ENCODE assay signal across 13 cellular contexts in the genomic region with DNA sequence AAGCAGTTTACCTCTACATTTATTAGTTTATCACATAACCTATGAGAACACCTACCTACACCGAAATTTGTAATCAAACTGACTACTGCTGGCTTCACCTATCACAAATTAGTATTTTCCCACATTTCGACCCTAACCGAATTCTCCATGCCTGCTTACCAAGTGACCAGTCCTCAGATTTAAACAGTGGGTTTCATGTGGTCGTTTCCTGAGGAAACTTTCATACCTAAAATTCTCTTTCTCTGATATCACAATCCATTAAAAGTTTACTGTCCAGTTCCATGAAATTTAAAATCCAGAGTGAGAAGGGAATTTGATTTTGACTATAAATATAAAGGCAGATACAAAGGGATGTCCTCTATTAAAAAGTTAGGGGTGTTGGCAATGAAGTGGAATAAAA. TPM values are rescaled to one million over a fixed set of nuclear protein-coding genes. Genes with fewer than 3 reads are reported as not detected.
A peak's percentile ranks its signal among the peaks of the same experiment; 100 is the strongest.
DNase-seq lines count a peak whose midpoint lies in the region; FAIRE-seq and TF ChIP-seq lines count a peak whose summit lies in the region.
"Had no signal": no experiment of that assay in that cellular context is flagged by ENCODE, and none has a peak within 500 bp of the region (broad histone marks: within the 10 kb centered on the region; RNA-seq: fewer than 3 reads in every experiment).

No MANE protein-coding gene starts in this region.

- 64 to 71% methylated on average over 4 of the region's 4 CpGs for WGBS in testis, 2 donors

- no peaks in the 10 kb centered on the region for H3K36me3 ChIP-seq in ascending aorta
- no peaks in the 10 kb centered on the region for H3K36me3 ChIP-seq in rectal smooth muscle tissue (ENCODE audit: control insufficient read depth, insufficient read depth, low read length)
- H3K36me3 ChIP-seq in testis (ENCODE audit: low read depth, missing control alignments), result no peaks in the 10 kb centered on the region

- peaks cover 0 to 19% of the 10 kb centered on the region in 2 donors for H3K4me1 ChIP-seq in ascending aorta
- H3K4me1 ChIP-seq in rectal smooth muscle tissue (ENCODE audit: control insufficient read depth, insufficient read depth, low read length), result peaks cover 18% of the 10 kb centered on the region
- no peaks in the 10 kb centered on the region for H3K4me1 ChIP-seq in testis

- H3K9me3 ChIP-seq in ascending aorta (no peaks in the 10 kb centered on the region), testis (no peaks in the 10 kb centered on the region)

- FAIRE-seq in HTR-8/SVneo (lab: Jason Lieb, UNC), result no peak

- H3K27ac ChIP-seq in ascending aorta (peak overlapping the region; percentile 98 to 99), rectal smooth muscle tissue (ENCODE audit: low read depth, low read length) (peak overlapping the region; percentile 94), testis (peak overlapping the region in 1 of 2 donors; percentile 97)

- TF ChIP-seq CTCF in ascending aorta (IDR thresholded peaks at IDR 0.05), result no peak
- no peak for TF ChIP-seq CTCF in foreskin fibroblast (IDR thresholded peaks at IDR 0.05; ENCODE audit: low read depth, low read length)
- no peak for TF ChIP-seq CTCF in testis (IDR thresholded peaks at IDR 0.05)

- H3K4me3 ChIP-seq in ascending aorta (peak overlapping the region; percentile 67 to 93), foreskin fibroblast (ENCODE audit: low read depth in 1 of 2, low read length in 2 of 2) (peak overlapping the region; percentile 59 to 95), rectal smooth muscle tissue (ENCODE audit: low read length) (peak overlapping the region; percentile 86), testis (no peak overlapping the region)

- H3K9ac ChIP-seq in rectal smooth muscle tissue (ENCODE audit: low read length), result no peak overlapping the region

- no peak for TF ChIP-seq POLR2A in testis (IDR thresholded peaks at IDR 0.05)

- DNase-seq in Daoy (ENCODE audit: low read depth) (peak; percentile 27), ascending aorta (ENCODE audit: low spot score in 2 of 2) (no peak), foreskin fibroblast (no peak), testis (no peak), HTR-8/SVneo (ENCODE audit: insufficient read length, low spot score) (no peak), NCI-H187 treated with DMSO at 0.1 percent for 48 hours (lab: John Stamatoyannopoulos, UW) (no peak)
- no peak for DNase-seq in activated CD4-positive, alpha-beta T cell treated with anti-CD3 and anti-CD28 coated beads, Interleukin-2, amount 50 U/mL, for 48 hours
- DNase-seq: activated CD8-positive, alpha-beta T cell treated with anti-CD3 and anti-CD28 coated beads for 36 hours; CD4-positive, CD25-positive, alpha-beta regulatory T cell; NCI-H1930; SHP77; stimulated activated naive CD4-positive, alpha-beta T cell had no signal

- H3K27me3 ChIP-seq in ascending aorta, result no peaks in the 10 kb centered on the region
- no peaks in the 10 kb centered on the region for H3K27me3 ChIP-seq in rectal smooth muscle tissue (ENCODE audit: control insufficient read depth, insufficient read depth, low read length)
- no peaks in the 10 kb centered on the region for H3K27me3 ChIP-seq in testis

- intact Hi-C loops in ascending aorta (cut with DNase I), result no loop called here
- intact Hi-C loops in testis (cut with DNase I; ENCODE audit: low total_unique reads), result no loop called here

RNA-seq across cellular contexts. Expression of a gene that starts 1.9 kb away (rescaled TPM):
- 80.5 and 89.4 TPM in 2 replicates for total RNA-seq in Daoy (2014; rRNA removed; shearing (Covaris generic))
- total RNA-seq in ascending aorta (41.3 TPM), testis (10 to 100 TPM; 13.4 to 20.9 TPM)
- polyA plus RNA-seq in testis (ENCODE audit: insufficient read depth, low read depth, low replicate concordance), result 9.9 TPM
- polyA plus RNA-seq: CD4-positive, CD25-positive, alpha-beta regulatory T cell had no signal

Comparison
In these comparisons a context has a peak if more than half of its experiments do, and no peak if none do; other contexts are left out.
1. H3K4me3 ChIP-seq: peak in ascending aorta (2 of 2), foreskin fibroblast (2 of 2) and rectal smooth muscle tissue (single experiment); none in testis (0 of 2).